In genomic region chr17:30378191-30378796, GRCh38 we compare ENCODE assay signal across 8 cellular contexts. TPM values are rescaled to one million over a fixed set of nuclear protein-coding genes. Genes with fewer than 3 reads are reported as not detected.
DNase-seq lines count a peak whose midpoint lies in the region; ATAC-seq and TF ChIP-seq lines count a peak whose summit lies in the region.

No MANE protein-coding gene starts in this region.

- H3K27me3 ChIP-seq in KMS-11 (ENCODE audit: insufficient read depth, low read depth), result no peaks in the 10 kb centered on the region

- DNase-seq in GM10248 (ENCODE audit: extremely low spot score), result peak; percentile 29
- peak; percentile 60 for DNase-seq in activated T-helper 1 cell treated with anti-CD3 and anti-CD28 coated beads, Interleukin-12 subunit alpha, Interleukin-12 subunit beta, Interleukin-2, Interleukin-4 antibody, amounts not matched to agents 30 ng/mL and 10 ng/mL and 1 ng/mL, durations not matched to agents 14 hours and 24 hours and 36 hours (ENCODE audit: low spot score)
- DNase-seq in foreskin fibroblast, result peak in 1 of 2 donors; percentile 55
- DNase-seq in posterior cingulate gyrus, result peak in 7 of 10 donors; percentile 25 to 85 (median 44)
- no peak for DNase-seq in epidermal melanocyte (ENCODE audit: insufficient read length, low spot score)

- H3K4me2 ChIP-seq in KMS-11, result peak overlapping the region; percentile 74

- H3K4me3 Mint-ChIP-seq in activated T-helper 1 cell treated with anti-CD3 and anti-CD28 coated beads, Interleukin-12 subunit alpha, Interleukin-12 subunit beta, Interleukin-2, Interleukin-4 antibody, amounts not matched to agents 30 ng/mL and 10 ng/mL and 1 ng/mL, durations not matched to agents 14 hours and 24 hours and 36 hours, result peak overlapping the region; percentile 92

- no peak overlapping the region for H3K4me3 ChIP-seq in KMS-11 (IDR thresholded peaks at IDR 0.05; ENCODE audit: insufficient read depth, low read depth, low read length)
- H3K4me3 ChIP-seq in foreskin fibroblast (ENCODE audit: low read depth in 1 of 2, low read length in 2 of 2), result peak overlapping the region; percentile 74 to 75

- no peak for TF ChIP-seq POLR2A in GM18505 (IDR thresholded peaks at IDR 0.05; ENCODE audit: borderline replicate concordance, extremely low read depth, insufficient read depth, insufficient read length)

- peaks cover 15% of the 10 kb centered on the region; the same call in 1 of the 2 replicates for H3K79me2 ChIP-seq in KMS-11 (ENCODE audit: insufficient read depth, low read depth)

- ATAC-seq in GM18505 (IDR thresholded peaks at IDR 0.05; ENCODE audit: unreplicated experiment), result no peak
- ATAC-seq in HG02973 (IDR thresholded peaks at IDR 0.05; ENCODE audit: unreplicated experiment), result no peak

- CTCF ChIA-PET in GM10248 (lab: Yijun Ruan, JAX), result interaction anchor here (1.4 to 2.7 kb wide), 2 partner anchors 15 to 37 kb away, joined by 4 to 11 read pairs; no protein-coding TSS in a partner anchor

- POLR2A ChIA-PET in GM10248 (lab: Yijun Ruan, JAX), result no interaction called here

- H3K27me3 Mint-ChIP-seq in activated T-helper 1 cell treated with anti-CD3 and anti-CD28 coated beads, Interleukin-12 subunit alpha, Interleukin-12 subunit beta, Interleukin-2, Interleukin-4 antibody, amounts not matched to agents 30 ng/mL and 10 ng/mL and 1 ng/mL, durations not matched to agents 14 hours and 24 hours and 36 hours (ENCODE audit: insufficient read depth), result no peaks in the 10 kb centered on the region

- H3K9me3 Mint-ChIP-seq in activated T-helper 1 cell treated with anti-CD3 and anti-CD28 coated beads, Interleukin-12 subunit alpha, Interleukin-12 subunit beta, Interleukin-2, Interleukin-4 antibody, amounts not matched to agents 30 ng/mL and 10 ng/mL and 1 ng/mL, durations not matched to agents 14 hours and 24 hours and 36 hours, result no peaks in the 10 kb centered on the region

- H2AFZ ChIP-seq in KMS-11 (ENCODE audit: low read depth), result peak overlapping the region; percentile 95

- peaks cover 71% of the 10 kb centered on the region for H3K4me1 ChIP-seq in KMS-11 (ENCODE audit: low read depth, poor library complexity, severe bottlenecking)

- intact Hi-C loops in activated T-helper 1 cell treated with anti-CD3 and anti-CD28 coated beads, Interleukin-12 subunit alpha, Interleukin-12 subunit beta, Interleukin-2, Interleukin-4 antibody, amounts not matched to agents 30 ng/mL and 10 ng/mL and 1 ng/mL, durations not matched to agents 14 hours and 24 hours and 36 hours (cut with micrococcal nuclease), result loop anchor here (1.0 to 10.0 kb wide), 8 partner anchors 14 to 1083 kb away; partner anchors contain the start of genes BLMH, CRLF3, GOSR1 and NUFIP2
- intact Hi-C loops in posterior cingulate gyrus (cut with DNase I), result loop anchor here (5.0 kb wide), 2 partner anchors 86 to 444 kb away; partner anchors contain the start of genes BLMH and CRLF3

- H3K27ac Mint-ChIP-seq in activated T-helper 1 cell treated with anti-CD3 and anti-CD28 coated beads, Interleukin-12 subunit alpha, Interleukin-12 subunit beta, Interleukin-2, Interleukin-4 antibody, amounts not matched to agents 30 ng/mL and 10 ng/mL and 1 ng/mL, durations not matched to agents 14 hours and 24 hours and 36 hours, result peak overlapping the region; percentile 97

- H3K36me3 ChIP-seq in KMS-11 (ENCODE audit: insufficient read depth), result no peaks in the 10 kb centered on the region

- peaks cover 66% of the 10 kb centered on the region for H3K4me1 Mint-ChIP-seq in activated T-helper 1 cell treated with anti-CD3 and anti-CD28 coated beads, Interleukin-12 subunit alpha, Interleukin-12 subunit beta, Interleukin-2, Interleukin-4 antibody, amounts not matched to agents 30 ng/mL and 10 ng/mL and 1 ng/mL, durations not matched to agents 14 hours and 24 hours and 36 hours (ENCODE audit: low read depth)

- no peak for TF ChIP-seq CTCF in GM10248 (IDR thresholded peaks at IDR 0.05; ENCODE audit: control extremely low read depth, extremely low read depth, low read depth, missing control alignments)
- no peak for TF ChIP-seq CTCF in KMS-11 (conservative IDR thresholded peaks at IDR 0.05; ENCODE audit: low read depth, low read length)
- TF ChIP-seq CTCF in foreskin fibroblast (IDR thresholded peaks at IDR 0.05; ENCODE audit: low read depth, low read length), result no peak

- no peak overlapping the region for H3K27ac ChIP-seq in KMS-11

- no peaks in the 10 kb centered on the region; the same call in 1 of the 2 replicates for H4K20me1 ChIP-seq in KMS-11 (ENCODE audit: insufficient read depth)

- no peak overlapping the region; the same call in 1 of the 2 replicates for H3K9ac ChIP-seq in KMS-11

- H3K36me3 Mint-ChIP-seq in activated T-helper 1 cell treated with anti-CD3 and anti-CD28 coated beads, Interleukin-12 subunit alpha, Interleukin-12 subunit beta, Interleukin-2, Interleukin-4 antibody, amounts not matched to agents 30 ng/mL and 10 ng/mL and 1 ng/mL, durations not matched to agents 14 hours and 24 hours and 36 hours (ENCODE audit: low read depth), result peaks cover 19% of the 10 kb centered on the region

RNA-seq across cellular contexts. Expression of gene CPD, which starts 0.4 kb away (rescaled TPM):
- total RNA-seq in activated T-helper 1 cell treated with anti-CD3 and anti-CD28 coated beads, Interleukin-12 subunit alpha, Interleukin-12 subunit beta, Interleukin-2, Interleukin-4 antibody, amounts not matched to agents 30 ng/mL and 10 ng/mL and 1 ng/mL, durations not matched to agents 14 hours and 24 hours and 36 hours, result 29.7 and 35.3 TPM in 2 replicates

RNA-seq across cellular contexts. Expression of gene TMIGD1, which starts 44.4 kb away (rescaled TPM):
- total RNA-seq in activated T-helper 1 cell treated with anti-CD3 and anti-CD28 coated beads, Interleukin-12 subunit alpha, Interleukin-12 subunit beta, Interleukin-2, Interleukin-4 antibody, amounts not matched to agents 30 ng/mL and 10 ng/mL and 1 ng/mL, durations not matched to agents 14 hours and 24 hours and 36 hours, result not detected in 2 replicates
